Comparison of ENCODE assay signal across 1 cellular context in genomic region chr10:102120142-102120986, GRCh38.
TF ChIP-seq lines count a peak whose summit lies in the region.

Gene LDB1, minus strand, starts transcription at chr10:102120368. Its CDS starts 258 bp downstream, at chr10:102120110.

TF ChIP-seq in HepG2, 621 proteins besides CTCF, POLR2A, EP300 and RAD21 (continued from another document and continues in another):
- peak; percentile 65 for TF ChIP-seq HNRNPLL (IDR thresholded peaks at IDR 0.05; ENCODE audit: low read depth, low read length, poor library complexity, severe bottlenecking)
- TF ChIP-seq KLF6 (CRISPR knock-in tag; IDR thresholded peaks at IDR 0.05) = no peak
- TF ChIP-seq DRAP1 (CRISPR knock-in tag; IDR thresholded peaks at IDR 0.05) = peak; percentile 59; the same call in 1 of the 2 replicates
- TF ChIP-seq SNAPC2 (CRISPR knock-in tag; IDR thresholded peaks at IDR 0.05) = peak; percentile 84; the same call in 1 of the 2 replicates
- no peak for TF ChIP-seq ZNF878 (CRISPR knock-in tag; IDR thresholded peaks at IDR 0.05)
- peak; percentile 96 for TF ChIP-seq ZBTB43 (CRISPR knock-in tag; conservative IDR thresholded peaks at IDR 0.05)
- TF ChIP-seq ZBTB38 (CRISPR knock-in tag; IDR thresholded peaks at IDR 0.05) = peak; percentile 33; the same call in 1 of the 2 replicates
- peak; percentile 73; the same call in 1 of the 2 replicates for TF ChIP-seq ARID4A (CRISPR knock-in tag; IDR thresholded peaks at IDR 0.05; ENCODE audit: borderline replicate concordance)
- 0 out of 2 replicates have a peak, but pooled peaks have one; percentile 39 for TF ChIP-seq ZNF251 (CRISPR knock-in tag; IDR thresholded peaks at IDR 0.05)
- peak; percentile 74 for TF ChIP-seq ZFX (CRISPR knock-in tag; IDR thresholded peaks at IDR 0.05; ENCODE audit: low read depth)
- TF ChIP-seq TCF7 (IDR thresholded peaks at IDR 0.05; ENCODE audit: low read depth) = no peak
- TF ChIP-seq SPEN (CRISPR knock-in tag; IDR thresholded peaks at IDR 0.05; ENCODE audit: low read depth) = peak; percentile 67; the same call in 1 of the 2 replicates
- no peak for TF ChIP-seq TAF15 (IDR thresholded peaks at IDR 0.05; ENCODE audit: low read depth, low read length, poor library complexity, severe bottlenecking)
- TF ChIP-seq SMARCC2 (IDR thresholded peaks at IDR 0.05) = no peak
- no peak for TF ChIP-seq SNRNP70 (IDR thresholded peaks at IDR 0.05; ENCODE audit: low read depth, low read length)
- no peak for TF ChIP-seq ZNF576 (CRISPR knock-in tag; IDR thresholded peaks at IDR 0.05)
- TF ChIP-seq FOXO1 (CRISPR knock-in tag; IDR thresholded peaks at IDR 0.05) = peak; percentile 9; the same call in 1 of the 2 replicates
- peak; percentile 52; the same call in 1 of the 2 replicates for TF ChIP-seq PRDM15 (CRISPR knock-in tag; IDR thresholded peaks at IDR 0.05)
- TF ChIP-seq CBFB (CRISPR knock-in tag; IDR thresholded peaks at IDR 0.05) = 0 out of 2 replicates have a peak, but pooled peaks have one; percentile 13
- TF ChIP-seq ZNF816 (CRISPR knock-in tag; IDR thresholded peaks at IDR 0.05; ENCODE audit: borderline replicate concordance) = no peak
- TF ChIP-seq ZNF710 (CRISPR knock-in tag; IDR thresholded peaks at IDR 0.05; ENCODE audit: borderline replicate concordance) = no peak
- TF ChIP-seq SMARCE1 (IDR thresholded peaks at IDR 0.05; ENCODE audit: borderline replicate concordance) = no peak
- 0 out of 2 replicates have a peak, but pooled peaks have one; percentile 1 for TF ChIP-seq MEF2D (CRISPR knock-in tag; IDR thresholded peaks at IDR 0.05)
- TF ChIP-seq ZNF678 (CRISPR knock-in tag; IDR thresholded peaks at IDR 0.05) = no peak
- peak; percentile 72 for TF ChIP-seq GMEB1 (CRISPR knock-in tag; IDR thresholded peaks at IDR 0.05; ENCODE audit: borderline replicate concordance)
- peak; percentile 45; the same call in 1 of the 2 replicates for TF ChIP-seq AHR (CRISPR knock-in tag; IDR thresholded peaks at IDR 0.05)
- no peak for TF ChIP-seq FOXM1 (CRISPR knock-in tag; IDR thresholded peaks at IDR 0.05)
- no peak for TF ChIP-seq RBM39 (IDR thresholded peaks at IDR 0.05; ENCODE audit: low read depth, low read length, poor library complexity, severe bottlenecking)
- TF ChIP-seq TOPORS (CRISPR knock-in tag; IDR thresholded peaks at IDR 0.05) = no peak
- TF ChIP-seq PRMT3 (CRISPR knock-in tag; IDR thresholded peaks at IDR 0.05; ENCODE audit: borderline replicate concordance, low read depth) = no peak
- TF ChIP-seq ZNF451 (CRISPR knock-in tag; IDR thresholded peaks at IDR 0.05) = peak; percentile 39; the same call in 1 of the 2 replicates
- TF ChIP-seq ZNF549 (CRISPR knock-in tag; IDR thresholded peaks at IDR 0.05) = no peak
- 0 out of 2 replicates have a peak, but pooled peaks have one; percentile 42 for TF ChIP-seq ZNF724P (CRISPR knock-in tag; IDR thresholded peaks at IDR 0.05; ENCODE audit: borderline replicate concordance)
- TF ChIP-seq ZNF556 (CRISPR knock-in tag; IDR thresholded peaks at IDR 0.05; ENCODE audit: borderline replicate concordance) = no peak
- TF ChIP-seq RBFOX2 (IDR thresholded peaks at IDR 0.05; ENCODE audit: low read depth, low read length) = peak; percentile 67
- 0 out of 2 replicates have a peak, but pooled peaks have one; percentile 15 for TF ChIP-seq PAXIP1 (CRISPR knock-in tag; conservative IDR thresholded peaks at IDR 0.05)
- TF ChIP-seq SP2 (CRISPR knock-in tag; IDR thresholded peaks at IDR 0.05) = peak; percentile 36; the same call in 1 of the 2 replicates
- TF ChIP-seq ZNF687 (CRISPR knock-in tag; IDR thresholded peaks at IDR 0.05) = peak; percentile 82
